28 cellular contexts compared by ENCODE assay signal in genomic region chr18:69411199-69411598, GRCh38.
"Had no signal": no experiment of that assay in that cellular context is flagged by ENCODE, and none has a peak within 500 bp of the region (broad histone marks: within the 10 kb centered on the region; RNA-seq: fewer than 3 reads in every experiment).

No MANE protein-coding gene starts in this region.

- H3K27ac ChIP-seq: neural progenitor cell, ovary, parathyroid adenoma, psoas muscle, skin epidermis, spleen, suprapubic skin, testis, tibial artery, transverse colon, upper lobe of right lung, uterus had no signal

- H3K9ac ChIP-seq: neural progenitor cell, parathyroid adenoma had no signal

- H3K4me2 ChIP-seq: neural progenitor cell, smooth muscle cell had no signal

- H3K79me2 ChIP-seq: parathyroid adenoma had no signal

- H3K27me3 ChIP-seq: ovary, spleen, suprapubic skin, testis, tibial artery, transverse colon, upper lobe of right lung, uterus had no signal

- H3K4me1 ChIP-seq: neural progenitor cell, parathyroid adenoma, psoas muscle, spleen, suprapubic skin, testis, tibial artery, transverse colon, upper lobe of right lung, uterus had no signal

- H2AFZ ChIP-seq: neural progenitor cell, parathyroid adenoma had no signal

- DNase-seq: natural killer cell; occipital lobe; ovary; posterior cingulate gyrus; psoas muscle; right cardiac atrium; spleen; stimulated activated CD4-positive, alpha-beta T cell treated with anti-CD3 and anti-CD28 coated beads, Interleukin-12 subunit alpha, Interleukin-12 subunit beta, amount 100 ng/mL, for 4 hours; stimulated activated CD4-positive, alpha-beta T cell treated with anti-CD3 and anti-CD28 coated beads, Interleukin-1b, Interleukin-23, amount 100 ng/mL, for 48 hours; stimulated activated CD4-positive, alpha-beta T cell treated with anti-CD3 and anti-CD28 coated beads, Interleukin-4, amount 100 ng/mL, for 1 hour; stimulated activated CD4-positive, alpha-beta T cell treated with anti-CD3 and anti-CD28 coated beads, Interleukin-4, amount 100 ng/mL, for 4 hours; stimulated activated CD8-positive, alpha-beta memory T cell treated with anti-CD3 and anti-CD28 coated beads, Interleukin-4, amount 100 ng/mL, for 48 hours; stimulated activated naive CD4-positive, alpha-beta T cell; stimulated activated naive CD8-positive, alpha-beta T cell treated with anti-CD3 and anti-CD28 coated beads, Interleukin-15, amount 100 ng/mL, for 72 hours; stimulated activated naive CD8-positive, alpha-beta T cell treated with anti-CD3 and anti-CD28 coated beads, Interleukin-15, Interleukin-2, amounts not matched to agents 100 U/mL and 50 U/mL, for 24 hours; substantia nigra; testis; tibial artery; transverse colon; upper lobe of right lung; uterus had no signal

- H3K36me3 ChIP-seq: neural progenitor cell, ovary, spleen, suprapubic skin, tibial artery, transverse colon, upper lobe of right lung, uterus had no signal

- H3K4me3 ChIP-seq: neural progenitor cell, ovary, psoas muscle, skin epidermis, smooth muscle cell, spleen, suprapubic skin, testis, tibial artery, transverse colon, upper lobe of right lung, uterus had no signal

- H3K9me3 ChIP-seq: ovary, psoas muscle, spleen, suprapubic skin, testis, tibial artery, transverse colon, upper lobe of right lung, uterus had no signal

- ATAC-seq: natural killer cell; psoas muscle; right cardiac atrium; sciatic nerve; stimulated activated memory B cell treated with anti-CD40 and anti-IgM and Interleukin-4, amounts not matched to agents 10 μg/mL and 1 μg/mL and 100 μg/mL, for 72 hours; stimulated activated naive CD8-positive, alpha-beta T cell treated with anti-CD3 and anti-CD28 coated beads, Interleukin-15, amount 100 ng/mL, for 72 hours; stimulated activated naive CD8-positive, alpha-beta T cell treated with anti-CD3 and anti-CD28 coated beads, Interleukin-15, Interleukin-2, amounts not matched to agents 100 U/mL and 50 U/mL, for 24 hours; upper lobe of right lung had no signal
